ENCODE assay signal across 2 cellular contexts in the genomic region with DNA sequence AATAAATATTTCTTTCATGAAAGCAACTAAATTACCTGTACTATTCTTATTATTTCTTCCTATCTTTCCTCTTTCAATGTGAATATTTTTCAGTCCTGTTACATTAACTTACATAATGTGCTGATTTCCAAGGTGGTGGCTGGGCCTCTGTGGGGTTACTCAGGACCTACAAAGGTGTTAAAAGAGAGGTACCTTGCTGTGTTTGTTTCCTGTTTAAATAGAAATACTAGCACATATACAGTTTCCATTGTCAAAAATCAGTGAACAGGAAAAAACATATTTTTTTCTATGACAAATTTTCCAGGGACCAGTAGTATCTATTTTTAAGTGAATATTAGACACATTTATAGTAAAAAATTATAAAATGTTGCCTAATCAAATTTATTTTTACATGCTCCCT.
TF ChIP-seq lines count a peak whose summit lies in the region.

No MANE protein-coding gene starts in this region.

TF ChIP-seq in SK-N-SH, 30 proteins besides CTCF, POLR2A, EP300 and RAD21 (continued from another document):
- TF ChIP-seq MAX (IDR thresholded peaks at IDR 0.05; ENCODE audit: low read depth) (no peak), RFX5 (IDR thresholded peaks at IDR 0.05; ENCODE audit: low read length) (no peak), NRF1 (IDR thresholded peaks at IDR 0.05; ENCODE audit: low read depth, low read length) (no peak)
TF ChIP-seq in SK-N-SH: peak in this region for 0.

TF ChIP-seq in SK-N-SH treated with all-trans-retinoic acid at 6 μM for 48 hours, 23 proteins besides CTCF, POLR2A, EP300 and RAD21 (continued from another document):
- TF ChIP-seq, protein P1, sequence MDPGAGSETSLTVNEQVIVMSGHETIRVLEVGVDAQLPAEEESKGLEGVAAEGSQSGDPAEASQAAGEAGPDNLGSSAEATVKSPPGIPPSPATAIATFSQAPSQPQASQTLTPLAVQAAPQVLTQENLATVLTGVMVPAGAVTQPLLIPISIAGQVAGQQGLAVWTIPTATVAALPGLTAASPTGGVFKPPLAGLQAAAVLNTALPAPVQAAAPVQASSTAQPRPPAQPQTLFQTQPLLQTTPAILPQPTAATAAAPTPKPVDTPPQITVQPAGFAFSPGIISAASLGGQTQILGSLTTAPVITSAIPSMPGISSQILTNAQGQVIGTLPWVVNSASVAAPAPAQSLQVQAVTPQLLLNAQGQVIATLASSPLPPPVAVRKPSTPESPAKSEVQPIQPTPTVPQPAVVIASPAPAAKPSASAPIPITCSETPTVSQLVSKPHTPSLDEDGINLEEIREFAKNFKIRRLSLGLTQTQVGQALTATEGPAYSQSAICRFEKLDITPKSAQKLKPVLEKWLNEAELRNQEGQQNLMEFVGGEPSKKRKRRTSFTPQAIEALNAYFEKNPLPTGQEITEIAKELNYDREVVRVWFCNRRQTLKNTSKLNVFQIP (CRISPR knock-in tag; IDR thresholded peaks at IDR 0.05; ENCODE audit: borderline replicate concordance, low read depth) = no peak
